In genomic region chr12:31860401-31860800, GRCh38 we compare ENCODE assay signal across 18 cellular contexts.
"Had no signal": no experiment of that assay in that cellular context is flagged by ENCODE, and none has a peak within 500 bp of the region (broad histone marks: within the 10 kb centered on the region; RNA-seq: fewer than 3 reads in every experiment).

No MANE protein-coding gene starts in this region.

- H3K4me3 ChIP-seq: adrenal gland, breast epithelium, gastrocnemius medialis, spleen, thyroid gland had no signal

- H3K9me3 ChIP-seq: adrenal gland, breast epithelium, gastrocnemius medialis, thyroid gland had no signal

- H2AFZ ChIP-seq: parathyroid adenoma had no signal

- DNase-seq: activated CD4-positive, CD25-positive, alpha-beta regulatory T cell treated with anti-CD3 and anti-CD28 coated beads, Interleukin-2, amount 50 U/mL, for 72 hours; activated CD8-positive, alpha-beta memory T cell treated with anti-CD3 and anti-CD28 coated beads for 24 hours; activated effector memory CD4-positive, alpha-beta T cell treated with Interleukin-2 at 50 U/mL for 16 hours; activated naive CD4-positive, alpha-beta T cell treated with anti-CD3 and anti-CD28 coated beads, Interleukin-2, amount 10 ng/mL, durations not matched to agents 7 days and 5 days; activated T-cell treated with anti-CD3 and anti-CD28 coated beads, Interleukin-2, amount 50 U/mL, for 48 hours; adrenal gland; cortex of kidney; gastrocnemius medialis; head of caudate nucleus; kidney; left ventricle myocardium superior; mesenchymal stem cell; spleen; T1000; thyroid gland had no signal

- ATAC-seq: gastrocnemius medialis; left ventricle myocardium superior; naive thymus-derived CD8-positive, alpha-beta T cell had no signal

- H3K27ac ChIP-seq: adrenal gland, breast epithelium, gastrocnemius medialis, parathyroid adenoma, thyroid gland had no signal

- H3K27me3 ChIP-seq: adrenal gland, breast epithelium, gastrocnemius medialis, spleen, thyroid gland had no signal

- H3K4me1 ChIP-seq: adrenal gland, breast epithelium, gastrocnemius medialis, parathyroid adenoma, thyroid gland had no signal

- H3K27me3 Mint-ChIP-seq: activated naive CD4-positive, alpha-beta T cell treated with anti-CD3 and anti-CD28 coated beads, Interleukin-2, amount 10 ng/mL, durations not matched to agents 7 days and 5 days; naive thymus-derived CD8-positive, alpha-beta T cell had no signal

- H3K4me1 Mint-ChIP-seq: activated naive CD4-positive, alpha-beta T cell treated with anti-CD3 and anti-CD28 coated beads, Interleukin-2, amount 10 ng/mL, durations not matched to agents 7 days and 5 days had no signal

- H3K36me3 ChIP-seq: adrenal gland, breast epithelium, gastrocnemius medialis, spleen, thyroid gland had no signal

- H3K79me2 ChIP-seq: parathyroid adenoma had no signal

- H3K4me3 Mint-ChIP-seq: activated naive CD4-positive, alpha-beta T cell treated with anti-CD3 and anti-CD28 coated beads, Interleukin-2, amount 10 ng/mL, durations not matched to agents 7 days and 5 days; naive thymus-derived CD8-positive, alpha-beta T cell had no signal

- H3K9ac ChIP-seq: parathyroid adenoma had no signal

- H3K27ac Mint-ChIP-seq: activated naive CD4-positive, alpha-beta T cell treated with anti-CD3 and anti-CD28 coated beads, Interleukin-2, amount 10 ng/mL, durations not matched to agents 7 days and 5 days had no signal
